ENCODE assay signal across 21 cellular contexts in the genomic region with DNA sequence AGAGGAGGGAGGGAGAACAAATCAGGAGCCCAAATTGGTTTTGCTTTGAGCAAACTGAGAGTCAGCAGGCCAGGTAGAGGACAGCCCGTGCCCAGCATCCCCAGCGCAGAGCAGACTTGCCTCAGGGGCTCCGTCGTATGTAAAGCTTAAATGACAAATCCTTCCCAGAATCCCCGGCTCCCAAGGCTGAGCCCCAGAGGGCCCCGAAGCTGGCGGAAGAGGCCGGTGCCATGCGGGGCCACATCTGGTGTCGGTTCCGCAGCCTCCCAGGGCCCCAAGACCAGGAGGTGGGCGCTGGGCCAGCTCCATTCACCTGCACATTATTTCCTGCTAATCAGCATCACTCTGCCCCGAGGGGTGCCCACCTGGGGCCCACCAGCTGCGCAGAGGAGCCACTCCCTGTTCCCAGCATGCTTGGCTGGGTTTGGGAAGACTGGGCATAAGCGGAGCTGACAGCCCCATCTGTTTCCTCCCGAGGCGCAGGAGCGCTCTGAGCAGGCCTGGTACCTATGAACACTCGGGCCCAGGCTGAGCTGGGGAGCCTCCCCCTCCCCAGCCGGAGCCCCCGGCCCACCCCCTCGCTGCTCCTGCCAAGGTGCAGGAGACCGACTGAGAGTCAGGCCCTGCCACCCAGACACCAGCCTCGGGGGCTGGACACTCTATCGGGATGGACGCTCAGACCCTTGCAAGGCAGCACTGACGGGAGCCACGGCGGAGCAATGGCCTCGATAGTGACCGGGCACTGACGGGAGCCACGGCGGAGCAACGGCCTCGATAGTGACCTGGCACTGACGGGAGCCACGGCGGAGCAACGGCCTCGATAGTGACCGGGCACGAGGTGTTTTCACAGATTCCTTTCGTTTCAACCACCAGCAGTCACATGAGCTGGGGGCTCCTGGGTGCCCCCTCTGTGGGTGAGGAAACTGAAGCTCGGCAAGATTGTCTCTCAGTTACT.
"Had no signal": no experiment of that assay in that cellular context is flagged by ENCODE, and none has a peak within 500 bp of the region (broad histone marks: within the 10 kb centered on the region; RNA-seq: fewer than 3 reads in every experiment).

No MANE protein-coding gene starts in this region.

- H3K27ac ChIP-seq: cardiac muscle cell, right atrium auricular region, tibial artery, uterus had no signal

- H3K4me3 ChIP-seq: cardiac muscle cell, right atrium auricular region, tibial artery, uterus had no signal

- H3K9me3 ChIP-seq: right atrium auricular region, tibial artery, uterus had no signal

- H3K36me3 ChIP-seq: cardiac muscle cell, right atrium auricular region, tibial artery, uterus had no signal

- H3K27me3 ChIP-seq: cardiac muscle cell, right atrium auricular region, uterus had no signal

- DNase-seq: activated CD4-positive, alpha-beta memory T cell treated with anti-CD3 and anti-CD28 coated beads, Interleukin-2, amount 10 ng/mL, durations not matched to agents 7 days and 5 days; activated CD4-positive, alpha-beta T cell treated with anti-CD3 and anti-CD28 coated beads for 48 hours; activated CD4-positive, CD25-positive, alpha-beta regulatory T cell; activated CD8-positive, alpha-beta memory T cell treated with anti-CD3 and anti-CD28 coated beads, Interleukin-2, amount 10 ng/mL, durations not matched to agents 7 days and 5 days; activated naive CD4-positive, alpha-beta T cell; activated naive CD8-positive, alpha-beta T cell treated with anti-CD3 and anti-CD28 coated beads for 36 hours; activated T-cell treated with anti-CD3 and anti-CD28 coated beads, Interleukin-2, amount 50 U/mL, for 1 hour; amniotic stem cell; foreskin fibroblast; hypothalamus; occipital lobe; stimulated activated CD4-positive, alpha-beta T cell treated with anti-CD3 and anti-CD28 coated beads, Interleukin-2, amount 100 ng/mL, for 24 hours; stimulated activated naive CD8-positive, alpha-beta T cell treated with anti-CD3 and anti-CD28 coated beads, Interleukin-15, Interleukin-2, amounts not matched to agents 100 U/mL and 50 U/mL, for 24 hours; T-helper 9 cell; tibial artery; uterus had no signal

- FAIRE-seq: keratinocyte had no signal

- H3K4me1 ChIP-seq: right atrium auricular region, tibial artery, uterus had no signal

- ATAC-seq: activated CD8-positive, alpha-beta memory T cell treated with anti-CD3 and anti-CD28 coated beads, Interleukin-2, amount 10 ng/mL, durations not matched to agents 7 days and 5 days; activated T-helper 17 cell treated with anti-CD3 and anti-CD28 coated beads, Interleukin-2, amount 50 U/mL, for 72 hours; left lobe of liver; stimulated activated naive CD8-positive, alpha-beta T cell treated with anti-CD3 and anti-CD28 coated beads, Interleukin-15, Interleukin-2, amounts not matched to agents 100 U/mL and 50 U/mL, for 24 hours had no signal
